ENCODE assay signal across 9 cellular contexts in the genomic region with DNA sequence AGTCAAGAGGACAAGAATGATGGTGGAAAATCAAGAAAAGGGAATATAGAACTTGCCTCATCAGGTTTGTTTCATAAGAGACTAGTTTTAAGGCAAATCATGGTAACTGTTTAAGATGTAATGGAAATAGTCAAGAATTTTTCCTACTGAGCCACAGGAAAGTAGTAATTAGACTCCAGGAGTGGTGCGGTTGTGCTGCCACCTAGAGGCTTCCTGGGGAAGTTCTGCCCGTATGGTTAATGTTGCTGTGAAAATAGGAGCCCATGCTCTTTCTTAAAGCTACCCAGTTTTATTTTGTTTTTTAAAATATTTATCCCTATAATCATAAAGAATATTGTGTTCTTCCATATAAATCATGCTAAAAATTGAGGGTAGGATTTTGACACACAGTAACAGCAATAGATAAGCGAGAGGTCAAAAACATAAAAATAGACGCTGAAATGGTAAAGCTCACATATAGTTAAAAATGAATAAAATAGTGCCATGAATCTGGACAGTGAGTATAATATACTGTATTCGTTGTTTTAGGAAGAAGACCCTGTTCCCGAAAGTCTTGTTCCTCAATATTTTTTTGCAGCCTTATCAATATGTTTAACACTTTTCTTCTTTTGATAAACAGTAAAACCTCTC.
A peak's percentile ranks its signal among the peaks of the same experiment; 100 is the strongest.
DNase-seq lines count a peak whose midpoint lies in the region; ATAC-seq and TF ChIP-seq lines count a peak whose summit lies in the region.
"Had no signal": no experiment of that assay in that cellular context is flagged by ENCODE, and none has a peak within 500 bp of the region (broad histone marks: within the 10 kb centered on the region; RNA-seq: fewer than 3 reads in every experiment).

No MANE protein-coding gene starts in this region.

- H3K4me1 ChIP-seq in SK-N-SH (ENCODE audit: control insufficient read depth in 1 of 2, insufficient read depth in 2 of 2, low read depth in 1 of 2, low read length in 1 of 2) (peaks cover 0 to 3% of the 10 kb centered on the region in 2 experiments; a peak in 1 of 4 replicates), mammary epithelial cell (ENCODE audit: insufficient read depth, low read length) (peaks cover 6% of the 10 kb centered on the region)

- TF ChIP-seq RAD21 in SK-N-SH (IDR thresholded peaks at IDR 0.05; ENCODE audit: low read length) = peak; percentile 97

- in situ Hi-C loops in mammary epithelial cell (cut with MboI; ENCODE audit: low sequenced_read_pairs in 2 of 2) = no loop called here

- H3F3A ChIP-seq in SK-N-SH (replicated peaks; ENCODE audit: insufficient read depth) = no peaks in the 10 kb centered on the region

- H3K4me3 ChIP-seq in SK-N-SH (ENCODE audit: low read depth in 2 of 2, low read length in 1 of 2) (no peak overlapping the region; a peak in 1 of 4 replicates), mammary epithelial cell (replicated peaks in 1 of 3; ENCODE audit: insufficient read depth in 1 of 3, low read depth in 2 of 3, low read length in 3 of 3) (no peak overlapping the region), kidney epithelial cell (ENCODE audit: low read depth, low read length) (no peak overlapping the region)
- H3K4me3 ChIP-seq: skin epidermis had no signal

- intact Hi-C loops in mammary epithelial cell (cut with micrococcal nuclease) = loop anchor here (1.0 kb wide), 1 partner anchor 380 kb away; no protein-coding TSS in a partner anchor

- H3K36me3 ChIP-seq in SK-N-SH (replicated peaks in 1 of 2; ENCODE audit: control insufficient read depth in 1 of 2, insufficient read depth in 2 of 2, low read length in 1 of 2) (no peaks in the 10 kb centered on the region), mammary epithelial cell (ENCODE audit: insufficient read depth, low read length) (no peaks in the 10 kb centered on the region), kidney epithelial cell (ENCODE audit: control insufficient read depth, insufficient read depth, low read length) (no peaks in the 10 kb centered on the region)

- no TSS peak for BruUV-seq in mammary epithelial cell (replicated peaks; lab: Mats Ljungman, UMichigan)

- peak; percentile 58 for ATAC-seq in GM18858 (IDR thresholded peaks at IDR 0.05; ENCODE audit: unreplicated experiment)

- H4K20me1 ChIP-seq in SK-N-SH (ENCODE audit: insufficient read depth) (no peaks in the 10 kb centered on the region), mammary epithelial cell (ENCODE audit: insufficient read depth, low read length) (no peaks in the 10 kb centered on the region)

- H3K27me3 ChIP-seq in SK-N-SH (ENCODE audit: insufficient read depth) (no peaks in the 10 kb centered on the region), mammary epithelial cell (ENCODE audit: insufficient read depth, low read length) (peaks cover 4% of the 10 kb centered on the region), kidney epithelial cell (ENCODE audit: control insufficient read depth, insufficient read depth, low read length) (no peaks in the 10 kb centered on the region)

- no peak overlapping the region for H3K27ac ChIP-seq in SK-N-SH (ENCODE audit: low read depth in 2 of 2, low read length in 1 of 2)
- no peak overlapping the region for H3K27ac ChIP-seq in mammary epithelial cell (ENCODE audit: insufficient read depth, low read depth, low read length)
- H3K27ac ChIP-seq: skin epidermis had no signal

- H3K9me3 ChIP-seq in SK-N-SH = no peaks in the 10 kb centered on the region
- H3K9me3 ChIP-seq in mammary epithelial cell (replicated peaks; ENCODE audit: insufficient read depth, low read length) = no peaks in the 10 kb centered on the region

- H3K79me2 ChIP-seq in SK-N-SH (ENCODE audit: insufficient read depth) (no peaks in the 10 kb centered on the region), mammary epithelial cell (ENCODE audit: insufficient read depth, low read length) (no peaks in the 10 kb centered on the region)

- no peaks in the 10 kb centered on the region for H3K9me2 ChIP-seq in SK-N-SH

- CTCF ChIA-PET in SK-N-SH (lab: Yijun Ruan, JAX) (interaction anchor here (0.6 to 6.1 kb wide), 73 partner anchors 9 to 421 kb away, joined by 3 to 92 read pairs (median 4); partner anchors contain the start of gene UCHL1), mammary epithelial cell (lab: Charles Lee; ENCODE audit: low non-redundant PET) (interaction anchor here (0.6 to 0.7 kb wide), 2 partner anchors 381 to 781 kb away, joined by 3 to 7 read pairs; no protein-coding TSS in a partner anchor)

- H2AFZ ChIP-seq in SK-N-SH (ENCODE audit: low read depth) = no peak overlapping the region
- no peak overlapping the region for H2AFZ ChIP-seq in mammary epithelial cell (ENCODE audit: low read depth, low read length)

- no peak overlapping the region for H3K4me2 ChIP-seq in SK-N-SH
- no peak overlapping the region for H3K4me2 ChIP-seq in mammary epithelial cell (ENCODE audit: insufficient read depth, low read depth, low read length)

- WGBS in SK-N-SH (ENCODE audit: low lambda C conversion rate) = 34% methylated on average over 6 of the region's 6 CpGs
- 31% methylated on average over 6 of the region's 6 CpGs for WGBS in mammary epithelial cell (ENCODE audit: low coverage, missing lambda C conversion rate)

- TF ChIP-seq CTCF in LNCAP (IDR thresholded peaks at IDR 0.05) (peak; percentile 93), SK-N-SH (IDR thresholded peaks at IDR 0.05) (peak; percentile 98), mammary epithelial cell (conservative IDR thresholded peaks at IDR 0.05 in 1 of 2, IDR thresholded peaks at IDR 0.05 in 1 of 2; ENCODE audit: extremely low read depth in 1 of 2, insufficient read depth in 1 of 2, low read depth in 1 of 2, low read length in 2 of 2) (peak; percentile 94 to 95), kidney epithelial cell (IDR thresholded peaks at IDR 0.05; ENCODE audit: insufficient read depth, low read length, poor library complexity, severe bottlenecking) (peak; percentile 89)

- POLR2A ChIA-PET in SK-N-SH (lab: Yijun Ruan, JAX) = interaction anchor here (0.6 to 0.7 kb wide), 2 partner anchors 381 to 403 kb away, joined by 3 to 4 read pairs; no protein-coding TSS in a partner anchor

- H3K9ac ChIP-seq in SK-N-SH (no peak overlapping the region), mammary epithelial cell (ENCODE audit: insufficient read depth, low read length) (no peak overlapping the region)

- dilution Hi-C loops in mammary epithelial cell (cut with HindIII; ENCODE audit: low sequenced_read_pairs) = no loop called here

- peak; percentile 69 for DNase-seq in CD1c-positive myeloid dendritic cell (ENCODE audit: extremely low spot score)
- DNase-seq in SK-N-SH = peak; percentile 56
- peak; percentile 19 for DNase-seq in mammary epithelial cell
- DNase-seq in kidney epithelial cell (ENCODE audit: low read depth) = no peak
- peak; percentile 35 to 49 for DNase-seq in stimulated activated CD4-positive, alpha-beta T cell treated with anti-CD3 and anti-CD28 coated beads, Interleukin-2, amount 100 ng/mL, for 48 hours
- DNase-seq in GOT3 (lab: John Stamatoyannopoulos, UW) = no peak

- no peak for TF ChIP-seq EP300 in SK-N-SH (IDR thresholded peaks at IDR 0.05; ENCODE audit: borderline replicate concordance in 1 of 2, low read depth in 1 of 2, low read length in 1 of 2)

TF ChIP-seq in SK-N-SH, 30 proteins besides CTCF, POLR2A, EP300 and RAD21 (continues in another document):
- TF ChIP-seq, protein P1, sequence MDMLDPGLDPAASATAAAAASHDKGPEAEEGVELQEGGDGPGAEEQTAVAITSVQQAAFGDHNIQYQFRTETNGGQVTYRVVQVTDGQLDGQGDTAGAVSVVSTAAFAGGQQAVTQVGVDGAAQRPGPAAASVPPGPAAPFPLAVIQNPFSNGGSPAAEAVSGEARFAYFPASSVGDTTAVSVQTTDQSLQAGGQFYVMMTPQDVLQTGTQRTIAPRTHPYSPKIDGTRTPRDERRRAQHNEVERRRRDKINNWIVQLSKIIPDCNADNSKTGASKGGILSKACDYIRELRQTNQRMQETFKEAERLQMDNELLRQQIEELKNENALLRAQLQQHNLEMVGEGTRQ (IDR thresholded peaks at IDR 0.05; ENCODE audit: borderline replicate concordance, low read depth, low read length) = no peak
- TF ChIP-seq TCF12 (IDR thresholded peaks at IDR 0.05) = no peak
- no peak; the same call in 1 of the 2 replicates for TF ChIP-seq RFX5 (IDR thresholded peaks at IDR 0.05; ENCODE audit: low read length)
- TF ChIP-seq RXRA (IDR thresholded peaks at IDR 0.05; ENCODE audit: borderline replicate concordance, low read depth) = no peak
- TF ChIP-seq POLR2AphosphoS5 (IDR thresholded peaks at IDR 0.05; ENCODE audit: low read depth, low read length) = no peak
- no peak for TF ChIP-seq REST (IDR thresholded peaks at IDR 0.05; ENCODE audit: low read depth, low read length)
- TF ChIP-seq SMC3 (IDR thresholded peaks at IDR 0.05; ENCODE audit: low read depth, low read length) = peak; percentile 91
- 0 out of 2 replicates have a peak, but pooled peaks have one; percentile 35 for TF ChIP-seq RCOR1 (IDR thresholded peaks at IDR 0.05; ENCODE audit: low read length)
- TF ChIP-seq TAF1 (IDR thresholded peaks at IDR 0.05; ENCODE audit: borderline replicate concordance, low read depth, low read length) = no peak
- TF ChIP-seq MXI1 (IDR thresholded peaks at IDR 0.05; ENCODE audit: low read depth, low read length) = no peak

Comparison
In these comparisons a context has a peak if more than half of its experiments do, and no peak if none do; other contexts are left out.
1. DNase-seq: peak in CD1c-positive myeloid dendritic cell (single experiment), SK-N-SH (single experiment), mammary epithelial cell (single experiment) and stimulated activated CD4-positive, alpha-beta T cell treated with anti-CD3 and anti-CD28 coated beads, Interleukin-2, amount 100 ng/mL, for 48 hours (2 of 2); none in kidney epithelial cell (single experiment) and GOT3 (single experiment).
2. Peak in every context shown above with its lines, with median percentiles within 50 percentile points of each other: CTCF ChIP-seq.